9 cellular contexts compared by ENCODE assay signal in the genomic region with DNA sequence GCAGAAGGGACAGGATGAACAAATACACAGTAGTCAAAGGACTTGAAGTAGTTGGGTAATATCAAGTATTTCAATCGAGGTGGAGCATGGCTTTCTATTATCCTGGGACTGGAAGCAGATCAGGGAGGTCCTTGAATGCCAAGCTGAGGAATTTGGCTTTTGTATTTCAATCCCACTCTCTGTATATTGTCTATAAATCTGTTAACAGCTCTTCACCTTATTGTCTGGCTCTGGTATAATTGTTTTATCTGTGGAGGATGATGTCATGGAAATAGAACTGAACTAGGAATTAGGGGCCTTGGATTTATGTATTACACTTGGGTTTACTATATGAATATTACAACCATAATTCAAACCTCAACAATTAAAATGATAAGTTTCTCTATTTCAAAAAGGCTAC.
"Had no signal": no experiment of that assay in that cellular context is flagged by ENCODE, and none has a peak within 500 bp of the region (broad histone marks: within the 10 kb centered on the region; RNA-seq: fewer than 3 reads in every experiment).

No MANE protein-coding gene starts in this region.

- H3K4me3 ChIP-seq: GM23248, GM23338 had no signal

- ATAC-seq: GM23338, HCT116 had no signal

- H3K9ac ChIP-seq: GM23248 had no signal

- H3K27ac ChIP-seq: GM23248 had no signal

- H2AFZ ChIP-seq: GM23248 had no signal

- FAIRE-seq: H1 had no signal

- DNase-seq: GM23248, GOT3, H7, H9, HCEC 1CT, HFFc6 had no signal

- H3K4me2 ChIP-seq: GM23338 had no signal
